ENCODE assay signal across 9 cellular contexts in the genomic region with DNA sequence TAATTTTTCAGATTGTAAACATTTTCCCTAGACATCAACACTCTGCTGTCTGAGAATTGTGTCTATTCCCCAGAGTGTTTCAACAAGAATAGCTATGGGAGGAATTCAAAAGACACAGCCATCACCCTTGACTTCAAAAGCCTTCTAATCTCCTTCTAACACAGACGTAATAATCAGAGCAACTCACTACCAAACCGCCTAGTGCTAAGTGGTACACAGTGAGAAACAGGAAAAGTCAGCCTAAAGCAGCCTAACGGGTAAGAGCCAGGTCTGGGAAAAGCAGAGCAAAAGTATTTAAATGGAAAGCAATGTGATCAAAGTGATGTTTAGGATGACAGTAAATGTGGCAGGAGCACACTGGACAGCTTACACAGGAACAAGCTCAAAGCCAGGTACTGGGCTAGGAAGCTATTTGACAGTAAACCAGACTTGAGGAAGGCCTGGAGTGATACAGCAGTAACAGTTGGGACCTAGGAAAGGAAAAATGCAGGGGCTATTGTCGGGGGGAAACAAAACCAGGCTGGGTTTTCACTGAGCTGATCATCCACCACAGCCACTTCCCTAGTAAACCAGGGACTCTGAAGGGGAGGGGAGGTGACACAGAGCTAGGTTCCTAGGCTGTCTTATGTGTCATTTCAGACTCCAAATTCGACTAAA. TPM values are rescaled to one million over a fixed set of nuclear protein-coding genes. Genes with fewer than 3 reads are reported as not detected.
DNase-seq lines count a peak whose midpoint lies in the region; TF ChIP-seq lines count a peak whose summit lies in the region.
"Had no signal": no experiment of that assay in that cellular context is flagged by ENCODE, and none has a peak within 500 bp of the region (broad histone marks: within the 10 kb centered on the region; RNA-seq: fewer than 3 reads in every experiment).

No MANE protein-coding gene starts in this region.

- H3K27me3 ChIP-seq in SJSA1 (replicated peaks) (no peaks in the 10 kb centered on the region), prostate gland (replicated peaks; ENCODE audit: insufficient read depth) (no peaks in the 10 kb centered on the region), H7 (ENCODE audit: control insufficient read depth, insufficient read depth, low read length) (no peaks in the 10 kb centered on the region)

- no peak overlapping the region for H3K4me2 ChIP-seq in OCI-LY7 (ENCODE audit: low read length)

- no peaks in the 10 kb centered on the region for H4K20me1 ChIP-seq in OCI-LY7 (ENCODE audit: insufficient read depth, low read length)

- H3K79me2 ChIP-seq in OCI-LY7 (ENCODE audit: insufficient read depth, low read depth, low read length): peaks cover 21% of the 10 kb centered on the region; the same call in 1 of the 2 replicates

- intact Hi-C loops in prostate gland (cut with DNase I) (no loop called here), OCI-LY7 (cut with micrococcal nuclease; ENCODE audit: unreplicated experiment) (no loop called here)

- POLR2A ChIA-PET in OCI-LY7 (lab: Charles Lee): interaction anchor here (0.7 to 2.9 kb wide), 7 partner anchors 9 to 135 kb away, joined by 3 to 14 read pairs (median 3); no protein-coding TSS in a partner anchor

- DNase-seq in DMS79 (lab: John Stamatoyannopoulos, UW) (peak; percentile 12), SJSA1 (ENCODE audit: low read depth in 1 of 2, low spot score in 2 of 2) (no peak), fibroblast of gingiva (ENCODE audit: low read depth) (peak; percentile 48), prostate gland (ENCODE audit: low spot score) (no peak), OCI-LY7 (ENCODE audit: low spot score) (no peak), H4 (ENCODE audit: low spot score) (no peak), H7 (no peak), NCI-H510A treated with DMSO at 0.1 percent for 48 hours (lab: John Stamatoyannopoulos, UW) (no peak)
- DNase-seq: activated CD8-positive, alpha-beta memory T cell treated with anti-CD3 and anti-CD28 coated beads for 24 hours had no signal

- CTCF ChIA-PET in OCI-LY7 (lab: Charles Lee; ENCODE audit: unreplicated experiment): no interaction called here

- H3K36me3 ChIP-seq in SJSA1 (peaks cover 89% of the 10 kb centered on the region), prostate gland (no peaks in the 10 kb centered on the region), OCI-LY7 (ENCODE audit: insufficient read depth, low read length) (peaks cover 62% of the 10 kb centered on the region), H7 (replicated peaks; ENCODE audit: control insufficient read depth, insufficient read depth, low read length) (no peaks in the 10 kb centered on the region)

- no peaks in the 10 kb centered on the region for H3K9me3 ChIP-seq in SJSA1 (replicated peaks)
- no peaks in the 10 kb centered on the region for H3K9me3 ChIP-seq in prostate gland
- no peaks in the 10 kb centered on the region for H3K9me3 ChIP-seq in OCI-LY7 (ENCODE audit: low read length)

- H3K9me2 ChIP-seq in OCI-LY7 (ENCODE audit: insufficient read depth, low read length): no peaks in the 10 kb centered on the region

- H3K27ac ChIP-seq in SJSA1 (peak overlapping the region; percentile 38), prostate gland (peak overlapping the region; percentile 47 to 71), OCI-LY7 (ENCODE audit: low read depth, low read length, poor library complexity, severe bottlenecking) (no peak overlapping the region)

- no TSS peak for BruUV-seq in OCI-LY7 (replicated peaks; lab: Mats Ljungman, UMichigan)

- WGBS in prostate gland: 19% methylated on average over 5 of the region's 5 CpGs

- H3K4me1 ChIP-seq in SJSA1 (replicated peaks) (peaks cover 33% of the 10 kb centered on the region), prostate gland (replicated peaks) (peaks cover 5% of the 10 kb centered on the region), OCI-LY7 (ENCODE audit: insufficient read depth, low read length, poor library complexity, severe bottlenecking) (no peaks in the 10 kb centered on the region)

- H3K4me3 ChIP-seq in SJSA1 (no peak overlapping the region), prostate gland (no peak overlapping the region), OCI-LY7 (ENCODE audit: low read depth, low read length, poor library complexity, severe bottlenecking) (no peak overlapping the region), H7 (ENCODE audit: insufficient read depth, low read depth, low read length) (no peak overlapping the region)

- no peak for TF ChIP-seq POLR2A in prostate gland (IDR thresholded peaks at IDR 0.05)

- TF ChIP-seq CTCF in prostate gland (IDR thresholded peaks at IDR 0.05) (no peak), OCI-LY7 (conservative IDR thresholded peaks at IDR 0.05; ENCODE audit: low read length) (no peak)

- H2AFZ ChIP-seq in OCI-LY7 (ENCODE audit: low read length): no peak overlapping the region

RNA-seq across cellular contexts. Expression of a gene that starts 29.4 kb away (rescaled TPM):
- 82.1 and 136 TPM in 2 replicates for total RNA-seq in SJSA1 (2014; rRNA removed; shearing (Covaris generic))
- total RNA-seq in prostate gland (100 to 1,000 TPM in 1 of 2 donors, 10 to 100 TPM in 1; 34.9 to 105 TPM), OCI-LY7 (2022) (127 and 148 TPM in 2 replicates)
- total RNA-seq in OCI-LY7 (2014; rRNA removed; shearing (Covaris generic)): 74.7 and 76.3 TPM in 2 replicates
- total RNA-seq in H4 (2014; rRNA removed; shearing (Covaris generic)): 49.5 and 57.7 TPM in 2 replicates
- 52.2 and 55.5 TPM in 2 replicates for total RNA-seq in H7 (2014; rRNA removed; shearing (Covaris generic))

Comparison
In these comparisons a context has a peak if more than half of its experiments do, and no peak if none do; other contexts are left out.
1. DNase-seq: peak in DMS79 (single experiment) and fibroblast of gingiva (single experiment); none in SJSA1 (0 of 2), prostate gland (single experiment), OCI-LY7 (single experiment), H4 (single experiment), H7 (single experiment) and NCI-H510A treated with DMSO at 0.1 percent for 48 hours (single experiment).